In genomic region chr1:33086384-33086850, GRCh38 we compare ENCODE assay signal across 8 cellular contexts. TPM values are rescaled to one million over a fixed set of nuclear protein-coding genes. Genes with fewer than 3 reads are reported as not detected.
DNase-seq lines count a peak whose midpoint lies in the region; ATAC-seq and TF ChIP-seq lines count a peak whose summit lies in the region.

No MANE protein-coding gene starts in this region.

- H3K27me3 Mint-ChIP-seq in GM23338 (ENCODE audit: insufficient read depth, low read depth, poor library complexity) = peaks cover 22% of the 10 kb centered on the region
- peaks cover 3% of the 10 kb centered on the region for H3K27me3 Mint-ChIP-seq in nephron (ENCODE audit: low read depth)

- H3K36me3 Mint-ChIP-seq in GM23338 (ENCODE audit: low read depth) (no peaks in the 10 kb centered on the region; the same call in 2 of the 3 replicates), nephron (ENCODE audit: low read depth) (no peaks in the 10 kb centered on the region)

- H3K27ac Mint-ChIP-seq in GM23338 (no peak overlapping the region), nephron (no peak overlapping the region)

- DNase-seq in AG09309 (ENCODE audit: low read depth) (peak; percentile 42), GM23338 (ENCODE audit: low spot score) (peak; percentile 91), NCI-H748 treated with DMSO at 0.1 percent for 48 hours (lab: John Stamatoyannopoulos, UW) (peak; percentile 14), fibroblast of the conjunctiva (ENCODE audit: low read depth) (peak; percentile 79), vagina (ENCODE audit: extremely low spot score in 2 of 2) (no peak), NCI-H187 treated with DMSO at 0.1 percent for 48 hours (lab: John Stamatoyannopoulos, UW) (no peak)
- DNase-seq in activated T-cell treated with anti-CD3 and anti-CD28 coated beads, Interleukin-2, amount 50 U/mL, for 48 hours = peak; percentile 57 to 61

- H3K4me1 Mint-ChIP-seq in GM23338 (peaks cover 12% of the 10 kb centered on the region), nephron (peaks cover 14% of the 10 kb centered on the region)

- H3K27ac ChIP-seq in GM23338 (ENCODE audit: low read depth) = no peak overlapping the region
- H3K27ac ChIP-seq in vagina = no peak overlapping the region

- no peak for TF ChIP-seq POLR2A in vagina (IDR thresholded peaks at IDR 0.05)

- H3K36me3 ChIP-seq in GM23338 (ENCODE audit: insufficient read depth) (no peaks in the 10 kb centered on the region), vagina (no peaks in the 10 kb centered on the region)

- H3K9me3 ChIP-seq in vagina = no peaks in the 10 kb centered on the region

- peak; percentile 88 for ATAC-seq in GM23338

- no peak overlapping the region for H3K4me3 Mint-ChIP-seq in GM23338
- no peak overlapping the region for H3K4me3 Mint-ChIP-seq in nephron

- no peaks in the 10 kb centered on the region for H3F3A ChIP-seq in GM23338 (replicated peaks; ENCODE audit: low read depth)

- no peak overlapping the region for H3K4me2 ChIP-seq in GM23338

- H3K4me3 ChIP-seq in AG09309 (ENCODE audit: control insufficient read depth, low read depth, low read length) = no peak overlapping the region
- no peak overlapping the region for H3K4me3 ChIP-seq in GM23338
- no peak overlapping the region for H3K4me3 ChIP-seq in vagina

- peaks cover 4% of the 10 kb centered on the region; the same call in 1 of the 2 replicates for H3K4me1 ChIP-seq in GM23338 (ENCODE audit: insufficient read depth)
- peaks cover 10% of the 10 kb centered on the region for H3K4me1 ChIP-seq in vagina

- H3K9me2 ChIP-seq in GM23338 (ENCODE audit: insufficient read depth) = no peaks in the 10 kb centered on the region

- H3K9me3 Mint-ChIP-seq in GM23338 (no peaks in the 10 kb centered on the region), nephron (no peaks in the 10 kb centered on the region)

- intact Hi-C loops in vagina (cut with DNase I) = no loop called here

- peak; percentile 94 for TF ChIP-seq CTCF in AG09309 (IDR thresholded peaks at IDR 0.05; ENCODE audit: control insufficient read depth, insufficient read depth, low read depth, low read length, missing control alignments)
- peak; percentile 78 to 98 for TF ChIP-seq CTCF in GM23338 (conservative IDR thresholded peaks at IDR 0.05; ENCODE audit: low read depth in 2 of 2)
- peak; percentile 68 to 72 (median 69) for TF ChIP-seq CTCF in nephron (IDR thresholded peaks at IDR 0.05; ENCODE audit: unreplicated experiment in 3 of 3)
- peak; percentile 35 to 54 (median 52) for TF ChIP-seq CTCF in vagina (IDR thresholded peaks at IDR 0.05)

- no peaks in the 10 kb centered on the region for H3K79me2 ChIP-seq in GM23338 (replicated peaks; ENCODE audit: insufficient read depth)

- no peak overlapping the region for H2AFZ ChIP-seq in GM23338

- no peaks in the 10 kb centered on the region for H4K20me1 ChIP-seq in GM23338 (replicated peaks; ENCODE audit: insufficient read depth)

- H3K27me3 ChIP-seq in GM23338 (ENCODE audit: insufficient read depth) = peaks cover 48% of the 10 kb centered on the region
- H3K27me3 ChIP-seq in vagina = no peaks in the 10 kb centered on the region

TF ChIP-seq in GM23338, 12 proteins besides CTCF, POLR2A, EP300 and RAD21:
- TF ChIP-seq JUNB (IDR thresholded peaks at IDR 0.05; ENCODE audit: unreplicated experiment) = no peak
- no peak for TF ChIP-seq EZH2phosphoT487 (IDR thresholded peaks at IDR 0.05; ENCODE audit: unreplicated experiment)

RNA-seq across cellular contexts. Expression of gene AZIN2, which starts 5.5 kb away (rescaled TPM):
- total RNA-seq in GM23338 (2014; rRNA removed; shearing (Covaris generic)) = 1.2 and 1.4 TPM in 2 replicates
- 0.28 and 0.37 TPM in 2 replicates for polyA plus RNA-seq in GM23338 (2016; fragmentation: Nextera tagmentation; extraction: Ambion mirVana)
- 7.9 TPM for total RNA-seq in vagina

RNA-seq across cellular contexts. Expression of gene AK2, which starts 49.7 kb away (rescaled TPM):
- total RNA-seq in GM23338 (2014; rRNA removed; shearing (Covaris generic)) = 142 and 165 TPM in 2 replicates
- polyA plus RNA-seq in GM23338 (2016; fragmentation: Nextera tagmentation; extraction: Ambion mirVana) = 121 and 125 TPM in 2 replicates
- total RNA-seq in vagina = 118 TPM

Comparison
In these comparisons a context has a peak if more than half of its experiments do, and no peak if none do; other contexts are left out.
1. DNase-seq: peak in AG09309 (single experiment), GM23338 (single experiment), NCI-H748 treated with DMSO at 0.1 percent for 48 hours (single experiment), activated T-cell treated with anti-CD3 and anti-CD28 coated beads, Interleukin-2, amount 50 U/mL, for 48 hours (2 of 2) and fibroblast of the conjunctiva (single experiment); none in vagina (0 of 2) and NCI-H187 treated with DMSO at 0.1 percent for 48 hours (single experiment).
2. Peak in every context shown above with its lines, with median percentiles within 50 percentile points of each other: CTCF ChIP-seq.